Comparison of ENCODE assay signal across 8 cellular contexts in genomic region chr9:130689937-130690700, GRCh38. TPM values are rescaled to one million over a fixed set of nuclear protein-coding genes. Genes with fewer than 3 reads are reported as not detected.
DNase-seq lines count a peak whose midpoint lies in the region; ATAC-seq and TF ChIP-seq lines count a peak whose summit lies in the region.

No MANE protein-coding gene starts in this region.

- H3K9me3 Mint-ChIP-seq in IgD-negative memory B cell: peaks cover 0 to 4% (median 3%) of the 10 kb centered on the region in 3 donors

- peak overlapping the region in 1 of 3 donors; percentile 36 for H3K27ac Mint-ChIP-seq in IgD-negative memory B cell

- peak; percentile 55 to 81 for TF ChIP-seq POLR2A in Peyer's patch (IDR thresholded peaks at IDR 0.05)

- peaks cover 8 to 18% (median 12%) of the 10 kb centered on the region in 3 donors for H3K4me1 Mint-ChIP-seq in IgD-negative memory B cell

- ATAC-seq in HG03196 (IDR thresholded peaks at IDR 0.05; ENCODE audit: unreplicated experiment): no peak

- peak overlapping the region in 2 of 4 donors; percentile 44 to 46 for H3K4me3 ChIP-seq in Peyer's patch
- H3K4me3 ChIP-seq in epithelial cell of esophagus (ENCODE audit: low read length): peak overlapping the region; percentile 49

- H3K27me3 Mint-ChIP-seq in IgD-negative memory B cell: peaks cover 6% of the 10 kb centered on the region

- H3K4me1 ChIP-seq in Peyer's patch: peaks cover 0 to 20% (median 3%) of the 10 kb centered on the region in 4 donors

- peak overlapping the region; percentile 26 to 81 (median 68) for H3K27ac ChIP-seq in Peyer's patch

- TF ChIP-seq CTCF in Peyer's patch (IDR thresholded peaks at IDR 0.05) (no peak), epithelial cell of esophagus (IDR thresholded peaks at IDR 0.05; ENCODE audit: insufficient read depth, low read depth, low read length, missing control alignments) (no peak)

- peaks cover 2% of the 10 kb centered on the region for H3K36me3 Mint-ChIP-seq in IgD-negative memory B cell

- H3K36me3 ChIP-seq in Peyer's patch: no peaks in the 10 kb centered on the region

- DNase-seq in COR-L47 (lab: John Stamatoyannopoulos, UW) (peak; percentile 80), Peyer's patch (peak in 2 of 3 donors; percentile 23 to 82), epithelial cell of esophagus (ENCODE audit: low read depth) (peak; percentile 93), mucosa of gallbladder (ENCODE audit: low spot score) (peak; percentile 87), cerebellum (ENCODE audit: low spot score) (no peak), CD1c-positive myeloid dendritic cell (ENCODE audit: extremely low spot score) (no peak)

- peaks cover 0 to 2% (median 0%) of the 10 kb centered on the region in 4 donors for H3K9me3 ChIP-seq in Peyer's patch

- H3K4me3 Mint-ChIP-seq in IgD-negative memory B cell: peak overlapping the region; percentile 32 to 67 (median 55)

- H3K27me3 ChIP-seq in Peyer's patch: no peaks in the 10 kb centered on the region

RNA-seq across cellular contexts. Expression of gene EXOSC2, which starts 3.5 kb away (rescaled TPM):
- polyA plus RNA-seq in IgD-negative memory B cell: 23.2 TPM
- 10 to 100 TPM; 19.1 to 33.8 (median 20.8) TPM for total RNA-seq in Peyer's patch
- 19.0 TPM for total RNA-seq in mucosa of gallbladder
- total RNA-seq in cerebellum: 38.1 TPM

RNA-seq across cellular contexts. Expression of gene PRDM12, which starts 25.7 kb away (rescaled TPM):
- not detected for polyA plus RNA-seq in IgD-negative memory B cell
- total RNA-seq in Peyer's patch (1 to 10 TPM in 1 of 4 donors, not detected in 3; 1.8 TPM), mucosa of gallbladder (0.09 TPM), cerebellum (not detected)

Comparison
In these comparisons a context has a peak if more than half of its experiments do, and no peak if none do; other contexts are left out.
1. DNase-seq: peak in COR-L47 (single experiment), Peyer's patch (2 of 3), epithelial cell of esophagus (single experiment) and mucosa of gallbladder (single experiment); none in cerebellum (single experiment) and CD1c-positive myeloid dendritic cell (single experiment).